14 cellular contexts compared by ENCODE assay signal in genomic region chr5:115599924-115600323, GRCh38. TPM values are rescaled to one million over a fixed set of nuclear protein-coding genes. Genes with fewer than 3 reads are reported as not detected.
DNase-seq lines count a peak whose midpoint lies in the region; ATAC-seq and TF ChIP-seq lines count a peak whose summit lies in the region.
"Had no signal": no experiment of that assay in that cellular context is flagged by ENCODE, and none has a peak within 500 bp of the region (broad histone marks: within the 10 kb centered on the region; RNA-seq: fewer than 3 reads in every experiment).

No MANE protein-coding gene starts in this region.

- DNase-seq in activated naive CD4-positive, alpha-beta T cell treated with anti-CD3 and anti-CD28 coated beads, Interleukin-2, amount 10 ng/mL, durations not matched to agents 7 days and 5 days: no peak
- DNase-seq in activated naive CD4-positive, alpha-beta T cell treated with anti-CD3 and anti-CD28 coated beads for 36 hours: no peak
- DNase-seq in T-cell: no peak
- no peak for DNase-seq in left lung
- no peak for DNase-seq in substantia nigra (lab: John Stamatoyannopoulos, UW)
- DNase-seq in activated naive CD8-positive, alpha-beta T cell treated with anti-CD3 and anti-CD28 coated beads, Interleukin-2, amount 50 U/mL, for 24 hours: no peak
- no peak for DNase-seq in cerebellar cortex (ENCODE audit: low spot score)
- DNase-seq: DMS79 treated with DMSO at 0.1 percent for 48 hours, NCI-H1048, NCI-H510A treated with DMSO at 0.1 percent for 48 hours had no signal

- no peak overlapping the region for H3K4me3 ChIP-seq in left lung
- H3K4me3 ChIP-seq: upper lobe of left lung had no signal

- no peaks in the 10 kb centered on the region for H3K9me3 ChIP-seq in left lung
- H3K9me3 ChIP-seq: upper lobe of left lung had no signal

- no peak overlapping the region for H3K27ac ChIP-seq in left lung
- peak overlapping the region; percentile 31 for H3K27ac ChIP-seq in substantia nigra (ENCODE audit: low read depth, low read length, poor library complexity, severe bottlenecking)

- H3K4me3 Mint-ChIP-seq in activated naive CD4-positive, alpha-beta T cell treated with anti-CD3 and anti-CD28 coated beads, Interleukin-2, amount 10 ng/mL, durations not matched to agents 7 days and 5 days: peak overlapping the region; percentile 1
- H3K4me3 Mint-ChIP-seq in activated naive CD4-positive, alpha-beta T cell treated with anti-CD3 and anti-CD28 coated beads for 36 hours: no peak overlapping the region
- H3K4me3 Mint-ChIP-seq in T-cell: peak overlapping the region; percentile 10 to 43 (median 13)
- no peak overlapping the region for H3K4me3 Mint-ChIP-seq in activated naive CD8-positive, alpha-beta T cell treated with anti-CD3 and anti-CD28 coated beads, Interleukin-2, amount 50 U/mL, for 24 hours

- no peaks in the 10 kb centered on the region for H3K27me3 Mint-ChIP-seq in activated naive CD4-positive, alpha-beta T cell treated with anti-CD3 and anti-CD28 coated beads, Interleukin-2, amount 10 ng/mL, durations not matched to agents 7 days and 5 days
- H3K27me3 Mint-ChIP-seq in activated naive CD4-positive, alpha-beta T cell treated with anti-CD3 and anti-CD28 coated beads for 36 hours (ENCODE audit: low read depth): no peaks in the 10 kb centered on the region
- H3K27me3 Mint-ChIP-seq in T-cell: no peaks in the 10 kb centered on the region
- H3K27me3 Mint-ChIP-seq in activated naive CD8-positive, alpha-beta T cell treated with anti-CD3 and anti-CD28 coated beads, Interleukin-2, amount 50 U/mL, for 24 hours: no peaks in the 10 kb centered on the region

- no peak for TF ChIP-seq CTCF in left lung (IDR thresholded peaks at IDR 0.05)

- intact Hi-C loops in activated naive CD4-positive, alpha-beta T cell treated with anti-CD3 and anti-CD28 coated beads for 36 hours (cut with micrococcal nuclease): loop anchor here (2.0 kb wide), 1 partner anchor 139 kb away; no protein-coding TSS in a partner anchor
- intact Hi-C loops in left lung (cut with DNase I): no loop called here

- POLR2A ChIA-PET in T-cell (lab: Charles Lee): no interaction called here

- H3K27me3 ChIP-seq in left lung: no peaks in the 10 kb centered on the region
- H3K27me3 ChIP-seq: brain microvascular endothelial cell, upper lobe of left lung had no signal

- CTCF ChIA-PET in activated naive CD4-positive, alpha-beta T cell treated with anti-CD3 and anti-CD28 coated beads, Interleukin-2, amount 10 ng/mL, durations not matched to agents 7 days and 5 days (lab: Charles Lee): interaction anchor here (1.2 kb wide), 1 partner anchor 25 kb away, joined by 3 read pairs; no protein-coding TSS in a partner anchor
- CTCF ChIA-PET in activated naive CD4-positive, alpha-beta T cell treated with anti-CD3 and anti-CD28 coated beads for 36 hours (lab: Charles Lee): no interaction called here
- CTCF ChIA-PET in T-cell (lab: Charles Lee): interaction anchor here in 1 of 2 donors (0.5 kb wide), 1 partner anchor 513 kb away, joined by 3 read pairs; no protein-coding TSS in a partner anchor

- no peak for ATAC-seq in T-cell (replicated peaks in 1 of 4)
- peak; percentile 5 for ATAC-seq in left lung
- ATAC-seq in activated naive CD8-positive, alpha-beta T cell treated with anti-CD3 and anti-CD28 coated beads, Interleukin-2, amount 50 U/mL, for 24 hours: no peak
- no peak for ATAC-seq in GM21528 (IDR thresholded peaks at IDR 0.05; ENCODE audit: low FRiP score, unreplicated experiment)

- no peak overlapping the region for H3K27ac Mint-ChIP-seq in activated naive CD4-positive, alpha-beta T cell treated with anti-CD3 and anti-CD28 coated beads, Interleukin-2, amount 10 ng/mL, durations not matched to agents 7 days and 5 days
- no peak overlapping the region for H3K27ac Mint-ChIP-seq in activated naive CD4-positive, alpha-beta T cell treated with anti-CD3 and anti-CD28 coated beads for 36 hours
- H3K27ac Mint-ChIP-seq in T-cell: peak overlapping the region in 1 of 2 donors; percentile 30
- H3K27ac Mint-ChIP-seq in activated naive CD8-positive, alpha-beta T cell treated with anti-CD3 and anti-CD28 coated beads, Interleukin-2, amount 50 U/mL, for 24 hours: no peak overlapping the region
- H3K27ac Mint-ChIP-seq: mesothelial cell of epicardium had no signal

- H3K36me3 ChIP-seq in left lung: no peaks in the 10 kb centered on the region
- H3K36me3 ChIP-seq: brain microvascular endothelial cell, upper lobe of left lung had no signal

- H3K36me3 Mint-ChIP-seq in activated naive CD4-positive, alpha-beta T cell treated with anti-CD3 and anti-CD28 coated beads, Interleukin-2, amount 10 ng/mL, durations not matched to agents 7 days and 5 days: peaks cover 16% of the 10 kb centered on the region
- H3K36me3 Mint-ChIP-seq in activated naive CD4-positive, alpha-beta T cell treated with anti-CD3 and anti-CD28 coated beads for 36 hours (ENCODE audit: low read depth): peaks cover 4% of the 10 kb centered on the region
- peaks cover 2% of the 10 kb centered on the region for H3K36me3 Mint-ChIP-seq in T-cell
- H3K36me3 Mint-ChIP-seq in activated naive CD8-positive, alpha-beta T cell treated with anti-CD3 and anti-CD28 coated beads, Interleukin-2, amount 50 U/mL, for 24 hours (ENCODE audit: low read depth): peaks cover 18% of the 10 kb centered on the region

- H3K4me1 ChIP-seq in left lung: peaks cover 0 to 44% of the 10 kb centered on the region in 2 donors

- peaks cover 27% of the 10 kb centered on the region for H3K4me1 Mint-ChIP-seq in activated naive CD4-positive, alpha-beta T cell treated with anti-CD3 and anti-CD28 coated beads, Interleukin-2, amount 10 ng/mL, durations not matched to agents 7 days and 5 days
- H3K4me1 Mint-ChIP-seq in activated naive CD4-positive, alpha-beta T cell treated with anti-CD3 and anti-CD28 coated beads for 36 hours (ENCODE audit: low read depth): peaks cover 34% of the 10 kb centered on the region
- H3K4me1 Mint-ChIP-seq in T-cell: peaks cover 18 to 29% (median 24%) of the 10 kb centered on the region in 3 donors
- H3K4me1 Mint-ChIP-seq in activated naive CD8-positive, alpha-beta T cell treated with anti-CD3 and anti-CD28 coated beads, Interleukin-2, amount 50 U/mL, for 24 hours: peaks cover 37% of the 10 kb centered on the region

- no peaks in the 10 kb centered on the region for H3K9me3 Mint-ChIP-seq in activated naive CD4-positive, alpha-beta T cell treated with anti-CD3 and anti-CD28 coated beads, Interleukin-2, amount 10 ng/mL, durations not matched to agents 7 days and 5 days
- no peaks in the 10 kb centered on the region for H3K9me3 Mint-ChIP-seq in activated naive CD4-positive, alpha-beta T cell treated with anti-CD3 and anti-CD28 coated beads for 36 hours
- no peaks in the 10 kb centered on the region for H3K9me3 Mint-ChIP-seq in T-cell
- H3K9me3 Mint-ChIP-seq in activated naive CD8-positive, alpha-beta T cell treated with anti-CD3 and anti-CD28 coated beads, Interleukin-2, amount 50 U/mL, for 24 hours: no peaks in the 10 kb centered on the region

RNA-seq across cellular contexts. Expression of gene TICAM2, which starts 2.4 kb away (rescaled TPM):
- total RNA-seq in activated naive CD4-positive, alpha-beta T cell treated with anti-CD3 and anti-CD28 coated beads for 36 hours: under 1 TPM; 0.72 to 0.91 TPM
- total RNA-seq in T-cell (1 to 10 TPM in 2 of 5 donors, under 1 TPM in 3; 0.51 to 1.7 (median 0.82) TPM), left lung (1 to 10 TPM; 5.4 to 8.6 TPM)

RNA-seq across cellular contexts. Expression of gene TMED7, which starts 25.9 kb away (rescaled TPM):
- total RNA-seq in activated naive CD4-positive, alpha-beta T cell treated with anti-CD3 and anti-CD28 coated beads for 36 hours: 10 to 100 TPM; 34.6 to 35.4 TPM
- total RNA-seq in T-cell (10 to 100 TPM; 43.2 to 58.0 (median 57.7) TPM), left lung (100 to 1,000 TPM; 101 to 115 TPM)

RNA-seq across cellular contexts. Expression of gene FEM1C, which starts 55.3 kb away (rescaled TPM):
- 1 to 10 TPM; 9.7 to 10.0 TPM for total RNA-seq in activated naive CD4-positive, alpha-beta T cell treated with anti-CD3 and anti-CD28 coated beads for 36 hours
- total RNA-seq in T-cell: 10 to 100 TPM; 14.2 to 30.3 (median 15.3) TPM
- total RNA-seq in left lung: 10 to 100 TPM; 22.7 to 28.7 TPM

Comparison
In these comparisons a context has a peak if more than half of its experiments do, and no peak if none do; other contexts are left out.
1. H3K4me3 Mint-ChIP-seq: peak in activated naive CD4-positive, alpha-beta T cell treated with anti-CD3 and anti-CD28 coated beads, Interleukin-2, amount 10 ng/mL, durations not matched to agents 7 days and 5 days (single experiment) and T-cell (3 of 3); none in activated naive CD4-positive, alpha-beta T cell treated with anti-CD3 and anti-CD28 coated beads for 36 hours (single experiment) and activated naive CD8-positive, alpha-beta T cell treated with anti-CD3 and anti-CD28 coated beads, Interleukin-2, amount 50 U/mL, for 24 hours (single experiment).